ENCODE assay signal across 1 cellular context in the genomic region with DNA sequence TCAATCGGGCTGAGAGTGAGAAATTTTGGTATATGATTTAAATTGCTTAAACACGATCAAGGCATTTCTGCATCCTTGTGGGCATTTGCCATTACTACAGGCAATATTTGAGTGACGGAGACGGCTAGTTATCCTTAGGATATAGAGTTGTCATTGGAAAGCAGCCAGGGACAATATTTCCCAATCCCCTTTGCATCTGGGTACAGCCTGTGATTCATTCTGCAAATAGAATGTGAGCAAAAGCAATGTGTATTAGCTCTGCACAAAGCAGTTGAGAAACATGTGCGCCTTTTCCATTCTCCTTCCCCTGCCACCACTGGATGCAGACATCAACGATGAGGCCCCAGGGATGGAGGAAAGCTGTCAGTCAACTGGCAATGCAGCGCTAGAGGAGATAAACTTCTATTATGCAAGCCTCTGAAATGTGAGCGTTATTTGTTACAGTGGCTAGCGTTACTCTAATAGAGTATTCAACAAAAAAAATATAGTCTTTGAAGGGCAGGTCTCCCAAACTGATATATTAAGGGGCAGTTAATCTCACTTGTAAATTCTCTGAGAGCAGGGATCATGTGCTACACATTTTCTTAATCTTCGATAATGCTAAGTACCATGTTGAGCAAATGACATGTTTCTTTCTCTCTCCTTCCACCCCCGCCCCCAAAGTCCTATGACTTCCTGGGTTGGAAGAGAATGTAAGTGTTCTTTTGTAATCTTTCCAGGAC.
TF ChIP-seq lines count a peak whose summit lies in the region.

No MANE protein-coding gene starts in this region.

TF ChIP-seq in HepG2, 621 proteins besides CTCF, POLR2A, EP300 and RAD21 (continued from another document and continues in another):
- TF ChIP-seq ZNF318 (CRISPR knock-in tag; IDR thresholded peaks at IDR 0.05): peak; percentile 69; the same call in 1 of the 2 replicates
- no peak for TF ChIP-seq TCF12 (IDR thresholded peaks at IDR 0.05)
- TF ChIP-seq TCF12 (CRISPR knock-in tag; IDR thresholded peaks at IDR 0.05): peak; percentile 92; the same call in 1 of the 2 replicates
- TF ChIP-seq, protein P1, sequence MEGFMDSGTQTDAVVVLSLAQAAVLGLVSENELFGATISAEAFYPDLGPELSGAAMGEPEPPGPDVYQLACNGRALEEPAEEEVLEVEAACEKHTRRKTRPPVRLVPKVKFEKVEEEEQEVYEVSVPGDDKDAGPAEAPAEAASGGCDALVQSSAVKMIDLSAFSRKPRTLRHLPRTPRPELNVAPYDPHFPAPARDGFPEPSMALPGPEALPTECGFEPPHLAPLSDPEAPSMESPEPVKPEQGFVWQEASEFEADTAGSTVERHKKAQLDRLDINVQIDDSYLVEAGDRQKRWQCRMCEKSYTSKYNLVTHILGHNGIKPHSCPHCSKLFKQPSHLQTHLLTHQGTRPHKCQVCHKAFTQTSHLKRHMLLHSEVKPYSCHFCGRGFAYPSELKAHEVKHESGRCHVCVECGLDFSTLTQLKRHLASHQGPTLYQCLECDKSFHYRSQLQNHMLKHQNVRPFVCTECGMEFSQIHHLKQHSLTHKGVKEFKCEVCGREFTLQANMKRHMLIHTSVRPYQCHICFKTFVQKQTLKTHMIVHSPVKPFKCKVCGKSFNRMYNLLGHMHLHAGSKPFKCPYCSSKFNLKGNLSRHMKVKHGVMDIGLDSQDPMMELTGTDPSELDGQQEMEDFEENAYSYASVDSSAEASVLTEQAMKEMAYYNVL (CRISPR knock-in tag; IDR thresholded peaks at IDR 0.05; ENCODE audit: borderline replicate concordance): peak; percentile 99
- TF ChIP-seq ZNF225 (CRISPR knock-in tag; IDR thresholded peaks at IDR 0.05): no peak
- TF ChIP-seq YEATS4 (CRISPR knock-in tag; IDR thresholded peaks at IDR 0.05; ENCODE audit: borderline replicate concordance): peak; percentile 93; the same call in 1 of the 2 replicates
- TF ChIP-seq ZKSCAN1 (IDR thresholded peaks at IDR 0.05; ENCODE audit: low read length): peak; percentile 13; the same call in 1 of the 2 replicates
- TF ChIP-seq, protein P2, sequence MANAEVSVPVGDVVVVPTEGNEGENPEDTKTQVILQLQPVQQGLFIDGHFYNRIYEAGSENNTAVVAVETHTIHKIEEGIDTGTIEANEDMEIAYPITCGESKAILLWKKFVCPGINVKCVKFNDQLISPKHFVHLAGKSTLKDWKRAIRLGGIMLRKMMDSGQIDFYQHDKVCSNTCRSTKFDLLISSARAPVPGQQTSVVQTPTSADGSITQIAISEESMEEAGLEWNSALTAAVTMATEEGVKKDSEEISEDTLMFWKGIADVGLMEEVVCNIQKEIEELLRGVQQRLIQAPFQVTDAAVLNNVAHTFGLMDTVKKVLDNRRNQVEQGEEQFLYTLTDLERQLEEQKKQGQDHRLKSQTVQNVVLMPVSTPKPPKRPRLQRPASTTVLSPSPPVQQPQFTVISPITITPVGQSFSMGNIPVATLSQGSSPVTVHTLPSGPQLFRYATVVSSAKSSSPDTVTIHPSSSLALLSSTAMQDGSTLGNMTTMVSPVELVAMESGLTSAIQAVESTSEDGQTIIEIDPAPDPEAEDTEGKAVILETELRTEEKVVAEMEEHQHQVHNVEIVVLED (CRISPR knock-in tag; IDR thresholded peaks at IDR 0.05; ENCODE audit: borderline replicate concordance): peak; percentile 76; the same call in 1 of the 2 replicates
- no peak for TF ChIP-seq ZNF550 (CRISPR knock-in tag; IDR thresholded peaks at IDR 0.05; ENCODE audit: borderline replicate concordance)
- TF ChIP-seq ZNF781 (CRISPR knock-in tag; IDR thresholded peaks at IDR 0.05; ENCODE audit: borderline replicate concordance, not compliant biosample characterization): peak; percentile 92
- TF ChIP-seq THYN1 (CRISPR knock-in tag; IDR thresholded peaks at IDR 0.05; ENCODE audit: borderline replicate concordance, low read depth): no peak; the same call in 1 of the 2 replicates
- TF ChIP-seq, protein P3, sequence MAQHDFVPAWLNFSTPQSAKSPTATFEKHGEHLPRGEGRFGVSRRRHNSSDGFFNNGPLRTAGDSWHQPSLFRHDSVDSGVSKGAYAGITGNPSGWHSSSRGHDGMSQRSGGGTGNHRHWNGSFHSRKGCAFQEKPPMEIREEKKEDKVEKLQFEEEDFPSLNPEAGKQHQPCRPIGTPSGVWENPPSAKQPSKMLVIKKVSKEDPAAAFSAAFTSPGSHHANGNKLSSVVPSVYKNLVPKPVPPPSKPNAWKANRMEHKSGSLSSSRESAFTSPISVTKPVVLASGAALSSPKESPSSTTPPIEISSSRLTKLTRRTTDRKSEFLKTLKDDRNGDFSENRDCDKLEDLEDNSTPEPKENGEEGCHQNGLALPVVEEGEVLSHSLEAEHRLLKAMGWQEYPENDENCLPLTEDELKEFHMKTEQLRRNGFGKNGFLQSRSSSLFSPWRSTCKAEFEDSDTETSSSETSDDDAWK (CRISPR knock-in tag; IDR thresholded peaks at IDR 0.05): no peak
- TF ChIP-seq, protein P4, sequence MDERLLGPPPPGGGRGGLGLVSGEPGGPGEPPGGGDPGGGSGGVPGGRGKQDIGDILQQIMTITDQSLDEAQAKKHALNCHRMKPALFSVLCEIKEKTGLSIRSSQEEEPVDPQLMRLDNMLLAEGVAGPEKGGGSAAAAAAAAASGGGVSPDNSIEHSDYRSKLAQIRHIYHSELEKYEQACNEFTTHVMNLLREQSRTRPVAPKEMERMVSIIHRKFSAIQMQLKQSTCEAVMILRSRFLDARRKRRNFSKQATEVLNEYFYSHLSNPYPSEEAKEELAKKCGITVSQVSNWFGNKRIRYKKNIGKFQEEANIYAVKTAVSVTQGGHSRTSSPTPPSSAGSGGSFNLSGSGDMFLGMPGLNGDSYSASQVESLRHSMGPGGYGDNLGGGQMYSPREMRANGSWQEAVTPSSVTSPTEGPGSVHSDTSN (CRISPR knock-in tag; IDR thresholded peaks at IDR 0.05): peak; percentile 93
- TF ChIP-seq, protein P5, sequence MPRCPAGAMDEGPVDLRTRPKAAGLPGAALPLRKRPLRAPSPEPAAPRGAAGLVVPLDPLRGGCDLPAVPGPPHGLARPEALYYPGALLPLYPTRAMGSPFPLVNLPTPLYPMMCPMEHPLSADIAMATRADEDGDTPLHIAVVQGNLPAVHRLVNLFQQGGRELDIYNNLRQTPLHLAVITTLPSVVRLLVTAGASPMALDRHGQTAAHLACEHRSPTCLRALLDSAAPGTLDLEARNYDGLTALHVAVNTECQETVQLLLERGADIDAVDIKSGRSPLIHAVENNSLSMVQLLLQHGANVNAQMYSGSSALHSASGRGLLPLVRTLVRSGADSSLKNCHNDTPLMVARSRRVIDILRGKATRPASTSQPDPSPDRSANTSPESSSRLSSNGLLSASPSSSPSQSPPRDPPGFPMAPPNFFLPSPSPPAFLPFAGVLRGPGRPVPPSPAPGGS (CRISPR knock-in tag; IDR thresholded peaks at IDR 0.05): peak; percentile 75; the same call in 1 of the 2 replicates
- peak; percentile 99 for TF ChIP-seq GATAD2A (CRISPR knock-in tag; IDR thresholded peaks at IDR 0.05)
- no peak for TF ChIP-seq ZNF75D (CRISPR knock-in tag; IDR thresholded peaks at IDR 0.05; ENCODE audit: borderline replicate concordance)
- no peak for TF ChIP-seq FLYWCH1 (CRISPR knock-in tag; IDR thresholded peaks at IDR 0.05)
- TF ChIP-seq TEAD3 (CRISPR knock-in tag; optimal IDR thresholded peaks at IDR 0.05; ENCODE audit: borderline replicate concordance): peak; percentile 94
- no peak for TF ChIP-seq ZNF33A (CRISPR knock-in tag; IDR thresholded peaks at IDR 0.05; ENCODE audit: borderline replicate concordance)
- no peak for TF ChIP-seq ZNF563 (CRISPR knock-in tag; IDR thresholded peaks at IDR 0.05)
- TF ChIP-seq ZNF598 (CRISPR knock-in tag; IDR thresholded peaks at IDR 0.05; ENCODE audit: borderline replicate concordance): 0 out of 2 replicates have a peak, but pooled peaks have one; percentile 42
- TF ChIP-seq ZNF709 (CRISPR knock-in tag; IDR thresholded peaks at IDR 0.05): peak; percentile 95
- no peak for TF ChIP-seq TBP (CRISPR knock-in tag; IDR thresholded peaks at IDR 0.05)
- TF ChIP-seq GATA4 (IDR thresholded peaks at IDR 0.05; ENCODE audit: borderline replicate concordance, low read depth): 0 out of 2 replicates have a peak, but pooled peaks have one; percentile 69
- TF ChIP-seq, protein P6, sequence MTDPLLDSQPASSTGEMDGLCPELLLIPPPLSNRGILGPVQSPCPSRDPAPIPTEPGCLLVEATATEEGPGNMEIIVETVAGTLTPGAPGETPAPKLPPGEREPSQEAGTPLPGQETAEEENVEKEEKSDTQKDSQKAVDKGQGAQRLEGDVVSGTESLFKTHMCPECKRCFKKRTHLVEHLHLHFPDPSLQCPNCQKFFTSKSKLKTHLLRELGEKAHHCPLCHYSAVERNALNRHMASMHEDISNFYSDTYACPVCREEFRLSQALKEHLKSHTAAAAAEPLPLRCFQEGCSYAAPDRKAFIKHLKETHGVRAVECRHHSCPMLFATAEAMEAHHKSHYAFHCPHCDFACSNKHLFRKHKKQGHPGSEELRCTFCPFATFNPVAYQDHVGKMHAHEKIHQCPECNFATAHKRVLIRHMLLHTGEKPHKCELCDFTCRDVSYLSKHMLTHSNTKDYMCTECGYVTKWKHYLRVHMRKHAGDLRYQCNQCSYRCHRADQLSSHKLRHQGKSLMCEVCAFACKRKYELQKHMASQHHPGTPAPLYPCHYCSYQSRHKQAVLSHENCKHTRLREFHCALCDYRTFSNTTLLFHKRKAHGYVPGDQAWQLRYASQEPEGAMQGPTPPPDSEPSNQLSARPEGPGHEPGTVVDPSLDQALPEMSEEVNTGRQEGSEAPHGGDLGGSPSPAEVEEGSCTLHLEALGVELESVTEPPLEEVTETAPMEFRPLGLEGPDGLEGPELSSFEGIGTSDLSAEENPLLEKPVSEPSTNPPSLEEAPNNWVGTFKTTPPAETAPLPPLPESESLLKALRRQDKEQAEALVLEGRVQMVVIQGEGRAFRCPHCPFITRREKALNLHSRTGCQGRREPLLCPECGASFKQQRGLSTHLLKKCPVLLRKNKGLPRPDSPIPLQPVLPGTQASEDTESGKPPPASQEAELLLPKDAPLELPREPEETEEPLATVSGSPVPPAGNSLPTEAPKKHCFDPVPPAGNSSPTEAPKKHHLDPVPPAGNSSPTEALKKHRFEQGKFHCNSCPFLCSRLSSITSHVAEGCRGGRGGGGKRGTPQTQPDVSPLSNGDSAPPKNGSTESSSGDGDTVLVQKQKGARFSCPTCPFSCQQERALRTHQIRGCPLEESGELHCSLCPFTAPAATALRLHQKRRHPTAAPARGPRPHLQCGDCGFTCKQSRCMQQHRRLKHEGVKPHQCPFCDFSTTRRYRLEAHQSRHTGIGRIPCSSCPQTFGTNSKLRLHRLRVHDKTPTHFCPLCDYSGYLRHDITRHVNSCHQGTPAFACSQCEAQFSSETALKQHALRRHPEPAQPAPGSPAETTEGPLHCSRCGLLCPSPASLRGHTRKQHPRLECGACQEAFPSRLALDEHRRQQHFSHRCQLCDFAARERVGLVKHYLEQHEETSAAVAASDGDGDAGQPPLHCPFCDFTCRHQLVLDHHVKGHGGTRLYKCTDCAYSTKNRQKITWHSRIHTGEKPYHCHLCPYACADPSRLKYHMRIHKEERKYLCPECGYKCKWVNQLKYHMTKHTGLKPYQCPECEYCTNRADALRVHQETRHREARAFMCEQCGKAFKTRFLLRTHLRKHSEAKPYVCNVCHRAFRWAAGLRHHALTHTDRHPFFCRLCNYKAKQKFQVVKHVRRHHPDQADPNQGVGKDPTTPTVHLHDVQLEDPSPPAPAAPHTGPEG (CRISPR knock-in tag; IDR thresholded peaks at IDR 0.05): peak; percentile 50; the same call in 1 of the 2 replicates
